ENCODE assay signal across 8 cellular contexts in genomic region chr12:6469609-6470374, GRCh38. TPM values are rescaled to one million over a fixed set of nuclear protein-coding genes. Genes with fewer than 3 reads are reported as not detected.
A peak's percentile ranks its signal among the peaks of the same experiment; 100 is the strongest.
DNase-seq lines count a peak whose midpoint lies in the region; ATAC-seq and TF ChIP-seq lines count a peak whose summit lies in the region.

No MANE protein-coding gene starts in this region.

- peak overlapping the region; percentile 73 for H3K4me2 ChIP-seq in KMS-11

- H3K4me1 Mint-ChIP-seq in chondrocyte (ENCODE audit: low read depth): peaks cover 26% of the 10 kb centered on the region
- peaks cover 33 to 61% (median 57%) of the 10 kb centered on the region in 4 donors for H3K4me1 Mint-ChIP-seq in naive thymus-derived CD8-positive, alpha-beta T cell

- ATAC-seq in naive thymus-derived CD8-positive, alpha-beta T cell: no peak
- ATAC-seq in GM18498 (IDR thresholded peaks at IDR 0.05; ENCODE audit: unreplicated experiment): no peak
- no peak for ATAC-seq in HG02759 (IDR thresholded peaks at IDR 0.05; ENCODE audit: unreplicated experiment)

- no peaks in the 10 kb centered on the region; the same call in 1 of the 2 replicates for H3K79me2 ChIP-seq in KMS-11 (ENCODE audit: insufficient read depth, low read depth)

- H4K20me1 ChIP-seq in KMS-11 (ENCODE audit: insufficient read depth): no peaks in the 10 kb centered on the region

- H3K4me3 ChIP-seq in KMS-11 (IDR thresholded peaks at IDR 0.05; ENCODE audit: insufficient read depth, low read depth, low read length): no peak overlapping the region

- H3K27ac Mint-ChIP-seq in chondrocyte (ENCODE audit: unreplicated experiment): no peak overlapping the region
- peak overlapping the region; percentile 82 to 98 (median 95) for H3K27ac Mint-ChIP-seq in naive thymus-derived CD8-positive, alpha-beta T cell

- no peaks in the 10 kb centered on the region for H3K9me3 Mint-ChIP-seq in chondrocyte (ENCODE audit: low read depth)
- no peaks in the 10 kb centered on the region for H3K9me3 Mint-ChIP-seq in naive thymus-derived CD8-positive, alpha-beta T cell

- TF ChIP-seq CTCF in C4-2B (conservative IDR thresholded peaks at IDR 0.05): no peak
- TF ChIP-seq CTCF in KMS-11 (conservative IDR thresholded peaks at IDR 0.05; ENCODE audit: low read depth, low read length): no peak
- TF ChIP-seq CTCF in chondrocyte (IDR thresholded peaks at IDR 0.05): no peak

- H3K27ac ChIP-seq in C4-2B (peak overlapping the region; percentile 72), KMS-11 (peak overlapping the region; percentile 56)

- peaks cover 2% of the 10 kb centered on the region for H3K36me3 Mint-ChIP-seq in chondrocyte (ENCODE audit: low read depth)
- H3K36me3 Mint-ChIP-seq in naive thymus-derived CD8-positive, alpha-beta T cell: peaks cover 0 to 30% (median 3%) of the 10 kb centered on the region in 3 donors

- POLR2A ChIA-PET in naive thymus-derived CD8-positive, alpha-beta T cell (lab: Charles Lee): interaction anchor here (0.6 to 5.6 kb wide), 37 partner anchors 9 to 367 kb away, joined by 3 to 104 read pairs (median 5); partner anchors contain the start of genes CD27, GAPDH, LPAR5 and MLF2

- H3K27me3 ChIP-seq in KMS-11 (ENCODE audit: insufficient read depth, low read depth): no peaks in the 10 kb centered on the region

- peak overlapping the region; percentile 86 for H3K4me3 Mint-ChIP-seq in chondrocyte (ENCODE audit: unreplicated experiment)
- peak overlapping the region; percentile 78 to 96 (median 92) for H3K4me3 Mint-ChIP-seq in naive thymus-derived CD8-positive, alpha-beta T cell

- no peak for DNase-seq in chondrocyte (ENCODE audit: low spot score)
- peak in 1 of 10 donors; percentile 29 for DNase-seq in naive thymus-derived CD8-positive, alpha-beta T cell
- no peak for DNase-seq in DMS114 treated with DMSO at 0.1 percent for 48 hours (lab: John Stamatoyannopoulos, UW; ENCODE audit: unreplicated experiment)
- DNase-seq in HuH-7.5 (ENCODE audit: low spot score): no peak

- H3K27me3 Mint-ChIP-seq in chondrocyte (ENCODE audit: low read depth): no peaks in the 10 kb centered on the region
- peaks cover 0 to 2% (median 0%) of the 10 kb centered on the region in 5 donors for H3K27me3 Mint-ChIP-seq in naive thymus-derived CD8-positive, alpha-beta T cell

- peak overlapping the region; percentile 91 for H2AFZ ChIP-seq in KMS-11 (ENCODE audit: low read depth)

- peak overlapping the region; percentile 56 for H3K9ac ChIP-seq in KMS-11

- H3K4me1 ChIP-seq in KMS-11 (ENCODE audit: low read depth, poor library complexity, severe bottlenecking): peaks cover 31% of the 10 kb centered on the region

- H3K36me3 ChIP-seq in KMS-11 (ENCODE audit: insufficient read depth): no peaks in the 10 kb centered on the region

RNA-seq across cellular contexts. Expression of gene VAMP1, which starts 0.7 kb away (rescaled TPM):
- 5.3 to 6.1 TPM (median 5.3 TPM) in 3 replicates for total RNA-seq in chondrocyte
- total RNA-seq in naive thymus-derived CD8-positive, alpha-beta T cell: 10 to 100 TPM; 91.4 to 92.6 TPM
- polyA plus RNA-seq in naive thymus-derived CD8-positive, alpha-beta T cell: 10 to 100 TPM in 2 of 3 donors, 1 to 10 TPM in 1; 9.7 to 13.6 (median 10.9) TPM

RNA-seq across cellular contexts. Expression of gene TAPBPL, which starts 17.9 kb away (rescaled TPM):
- 4.6 to 12.3 TPM (median 5.2 TPM) in 3 replicates for total RNA-seq in chondrocyte
- total RNA-seq in naive thymus-derived CD8-positive, alpha-beta T cell: 10 to 100 TPM; 42.5 to 45.4 TPM
- polyA plus RNA-seq in naive thymus-derived CD8-positive, alpha-beta T cell: 100 to 1,000 TPM in 2 of 3 donors, 10 to 100 TPM in 1; 46.0 to 126 (median 106) TPM

RNA-seq across cellular contexts. Expression of gene MRPL51, which starts 23.3 kb away (rescaled TPM):
- total RNA-seq in chondrocyte: 169 to 201 TPM (median 170 TPM) in 3 replicates
- 10 to 100 TPM; 71.6 to 77.3 TPM for total RNA-seq in naive thymus-derived CD8-positive, alpha-beta T cell
- 100 to 1,000 TPM; 220 to 230 (median 224) TPM for polyA plus RNA-seq in naive thymus-derived CD8-positive, alpha-beta T cell

RNA-seq across cellular contexts. Expression of gene NCAPD2, which starts 24.1 kb away (rescaled TPM):
- total RNA-seq in chondrocyte: 23.0 to 27.7 TPM (median 25.0 TPM) in 3 replicates
- total RNA-seq in naive thymus-derived CD8-positive, alpha-beta T cell: 10 to 100 TPM; 40.4 to 46.3 TPM
- 10 to 100 TPM; 24.7 to 45.3 (median 28.1) TPM for polyA plus RNA-seq in naive thymus-derived CD8-positive, alpha-beta T cell

RNA-seq across cellular contexts. Expression of gene CD27, which starts 25.0 kb away (rescaled TPM):
- not detected in 3 replicates for total RNA-seq in chondrocyte
- 100 to 1,000 TPM; 149 to 150 TPM for total RNA-seq in naive thymus-derived CD8-positive, alpha-beta T cell
- 100 to 1,000 TPM; 391 to 632 (median 577) TPM for polyA plus RNA-seq in naive thymus-derived CD8-positive, alpha-beta T cell

Comparison
In these comparisons a context has a peak if more than half of its experiments do, and no peak if none do; other contexts are left out.
1. RNA of gene VAMP1, which starts 0.7 kb away (total RNA-seq): 91.4 to 92.6 TPM in naive thymus-derived CD8-positive, alpha-beta T cell; 5.3 to 6.1 TPM in chondrocyte; every median in the first group is over 10 times any median in the second.